1 cellular context compared by ENCODE assay signal in genomic region chr13:113777311-113778260, GRCh38.
TF ChIP-seq lines count a peak whose summit lies in the region.

No MANE protein-coding gene starts in this region.

TF ChIP-seq in K562, 482 proteins besides CTCF, POLR2A, EP300 and RAD21 (continued from another document):
- TF ChIP-seq E2F6 (IDR thresholded peaks at IDR 0.05; ENCODE audit: borderline replicate concordance in 1 of 2, extremely low read depth in 1 of 2, insufficient read depth in 1 of 2, insufficient read length in 1 of 2, low read depth in 1 of 2, low read length in 1 of 2, poor library complexity in 1 of 2, severe bottlenecking in 1 of 2), result peak in 1 of 2 experiments; percentile 24
- TF ChIP-seq THAP12 (CRISPR knock-in tag; IDR thresholded peaks at IDR 0.05), result no peak
- TF ChIP-seq EHMT2 (IDR thresholded peaks at IDR 0.05), result peak; percentile 82
- no peak for TF ChIP-seq BDP1 (IDR thresholded peaks at IDR 0.05; ENCODE audit: insufficient read depth, insufficient read length)
- peak; percentile 90 for TF ChIP-seq REST (CRISPR knock-in tag; IDR thresholded peaks at IDR 0.05; ENCODE audit: low read depth)
- peak; percentile 52 to 54; a peak in 3 of 4 replicates for TF ChIP-seq MNT (conservative IDR thresholded peaks at IDR 0.05)
- TF ChIP-seq BHLHE40 (IDR thresholded peaks at IDR 0.05; ENCODE audit: low read length), result peak; percentile 90
- TF ChIP-seq ZNF785 (CRISPR knock-in tag; IDR thresholded peaks at IDR 0.05), result no peak
- TF ChIP-seq TFE3 (CRISPR knock-in tag; IDR thresholded peaks at IDR 0.05), result peak; percentile 68
- TF ChIP-seq MIER1 (IDR thresholded peaks at IDR 0.05; ENCODE audit: low read depth), result peak; percentile 84
- TF ChIP-seq MAX (CRISPR knock-in tag; IDR thresholded peaks at IDR 0.05), result peak; percentile 55
- TF ChIP-seq MYNN (IDR thresholded peaks at IDR 0.05), result no peak
- no peak for TF ChIP-seq MYNN (CRISPR knock-in tag; IDR thresholded peaks at IDR 0.05)
- TF ChIP-seq SOX6 (IDR thresholded peaks at IDR 0.05), result no peak
- TF ChIP-seq ZBTB26 (CRISPR knock-in tag; IDR thresholded peaks at IDR 0.05), result no peak
- no peak for TF ChIP-seq ZNF175 (CRISPR knock-in tag; IDR thresholded peaks at IDR 0.05; ENCODE audit: low read depth)
- no peak for TF ChIP-seq ATF6 (CRISPR knock-in tag; IDR thresholded peaks at IDR 0.05)
- peak in 1 of 2 experiments; percentile 53; a peak in 1 of 4 replicates for TF ChIP-seq SIN3A (IDR thresholded peaks at IDR 0.05; ENCODE audit: borderline replicate concordance in 2 of 2, control insufficient read depth in 1 of 2, low read depth in 2 of 2, low read length in 2 of 2)
- no peak for TF ChIP-seq ADNP (tag; IDR thresholded peaks at IDR 0.05)
